ENCODE assay signal across 8 cellular contexts in genomic region chr2:70124983-70125480, GRCh38. TPM values are rescaled to one million over a fixed set of nuclear protein-coding genes. Genes with fewer than 3 reads are reported as not detected.
DNase-seq lines count a peak whose midpoint lies in the region; ATAC-seq and TF ChIP-seq lines count a peak whose summit lies in the region.

No MANE protein-coding gene starts in this region.

- H3K27me3 Mint-ChIP-seq in activated naive CD8-positive, alpha-beta T cell: no peaks in the 10 kb centered on the region
- no peaks in the 10 kb centered on the region for H3K27me3 Mint-ChIP-seq in osteocyte (ENCODE audit: unreplicated experiment)

- H3K27ac Mint-ChIP-seq in activated naive CD8-positive, alpha-beta T cell: peak overlapping the region; percentile 100
- peak overlapping the region; percentile 100 for H3K27ac Mint-ChIP-seq in osteocyte (ENCODE audit: unreplicated experiment)

- H3K9me3 Mint-ChIP-seq in activated naive CD8-positive, alpha-beta T cell (ENCODE audit: low read depth): no peaks in the 10 kb centered on the region
- no peaks in the 10 kb centered on the region for H3K9me3 Mint-ChIP-seq in osteocyte (ENCODE audit: unreplicated experiment)

- H3K36me3 Mint-ChIP-seq in activated naive CD8-positive, alpha-beta T cell: no peaks in the 10 kb centered on the region
- no peaks in the 10 kb centered on the region for H3K36me3 Mint-ChIP-seq in osteocyte (ENCODE audit: unreplicated experiment)

- peaks cover 76% of the 10 kb centered on the region for H3K4me1 Mint-ChIP-seq in activated naive CD8-positive, alpha-beta T cell (ENCODE audit: low read depth)
- peaks cover 54% of the 10 kb centered on the region for H3K4me1 Mint-ChIP-seq in osteocyte (ENCODE audit: unreplicated experiment)

- H3K9me3 ChIP-seq in ES-I3 (ENCODE audit: control insufficient read depth, insufficient read depth, low read length) (no peaks in the 10 kb centered on the region), RWPE2 (ENCODE audit: severe bottlenecking) (no peaks in the 10 kb centered on the region)

- intact Hi-C loops in Right ventricle myocardium superior (cut with DNase I): no loop called here

- no peaks in the 10 kb centered on the region for H3K27me3 ChIP-seq in RWPE2 (ENCODE audit: insufficient read depth, poor library complexity, severe bottlenecking)

- H3K4me1 ChIP-seq in ES-I3 (ENCODE audit: insufficient read depth, low read length): peaks cover 33% of the 10 kb centered on the region
- H3K4me1 ChIP-seq in RWPE2 (ENCODE audit: insufficient read depth, poor library complexity, severe bottlenecking): no peaks in the 10 kb centered on the region

- H3K36me3 ChIP-seq in ES-I3 (ENCODE audit: insufficient read depth, low read length): no peaks in the 10 kb centered on the region
- no peaks in the 10 kb centered on the region for H3K36me3 ChIP-seq in RWPE2 (ENCODE audit: low read depth)

- H3K9ac ChIP-seq in ES-I3 (ENCODE audit: low read depth, low read length): peak overlapping the region; percentile 99

- no peak for DNase-seq in RWPE2 (ENCODE audit: low spot score)
- DNase-seq in Right ventricle myocardium superior: peak; percentile 84
- DNase-seq in osteocyte (ENCODE audit: extremely low spot score, unreplicated experiment): peak; percentile 87

- ATAC-seq in HG03039 (IDR thresholded peaks at IDR 0.05; ENCODE audit: unreplicated experiment) (peak; percentile 41), RWPE2 (ENCODE audit: low read depth) (peak; percentile 44), Right ventricle myocardium superior (ENCODE audit: poor library complexity) (peak; percentile 68), GM21390 (IDR thresholded peaks at IDR 0.05; ENCODE audit: unreplicated experiment) (no peak), GM18861 (IDR thresholded peaks at IDR 0.05; ENCODE audit: unreplicated experiment) (no peak)

- TF ChIP-seq CTCF in RWPE2 (IDR thresholded peaks at IDR 0.05; ENCODE audit: poor library complexity, severe bottlenecking) (no peak), osteocyte (IDR thresholded peaks at IDR 0.05) (no peak)

- H3K27ac ChIP-seq in RWPE2 (ENCODE audit: poor library complexity, severe bottlenecking): peak overlapping the region; percentile 61

- H3K4me3 Mint-ChIP-seq in activated naive CD8-positive, alpha-beta T cell: peak overlapping the region; percentile 97
- H3K4me3 Mint-ChIP-seq in osteocyte (ENCODE audit: unreplicated experiment): peak overlapping the region; percentile 91

- peak overlapping the region; percentile 40 for H3K4me3 ChIP-seq in RWPE2 (ENCODE audit: severe bottlenecking)

RNA-seq across cellular contexts. Expression of gene PCBP1, which starts 37.8 kb away (rescaled TPM):
- 201 TPM for total RNA-seq in Right ventricle myocardium superior
- 261 and 262 TPM in 2 replicates for total RNA-seq in osteocyte

Comparison
In these comparisons a context has a peak if more than half of its experiments do, and no peak if none do; other contexts are left out.
1. ATAC-seq: peak in HG03039 (single experiment), RWPE2 (single experiment) and Right ventricle myocardium superior (single experiment); none in GM21390 (single experiment) and GM18861 (single experiment).